In genomic region chr14:71466251-71466650, GRCh38 we compare ENCODE assay signal across 15 cellular contexts.
A peak's percentile ranks its signal among the peaks of the same experiment; 100 is the strongest.
DNase-seq lines count a peak whose midpoint lies in the region; ATAC-seq and TF ChIP-seq lines count a peak whose summit lies in the region.
"Had no signal": no experiment of that assay in that cellular context is flagged by ENCODE, and none has a peak within 500 bp of the region (broad histone marks: within the 10 kb centered on the region; RNA-seq: fewer than 3 reads in every experiment).

No MANE protein-coding gene starts in this region.

- H3K4me1 Mint-ChIP-seq in HFFc6 (ENCODE audit: low read depth) (peaks cover 70% of the 10 kb centered on the region), WTC11 (peaks cover 9% of the 10 kb centered on the region)

- H3K4me3 Mint-ChIP-seq in HFFc6 (peak overlapping the region; percentile 51; the same call in 1 of the 2 replicates), WTC11 (no peak overlapping the region)
- H3K4me3 Mint-ChIP-seq: B cell; CD8-positive, alpha-beta T cell; H9 had no signal

- TF ChIP-seq CTCF in HFFc6 (IDR thresholded peaks at IDR 0.05) (no peak), WTC11 (IDR thresholded peaks at IDR 0.05) (no peak), GM20000 (IDR thresholded peaks at IDR 0.05; ENCODE audit: extremely low read depth, missing control alignments) (no peak)

- H3K27me3 ChIP-seq in adipocyte (replicated peaks; ENCODE audit: control insufficient read depth, insufficient read depth, low read length) (no peaks in the 10 kb centered on the region), layer of hippocampus (ENCODE audit: control insufficient read depth, insufficient read depth, low read length) (no peaks in the 10 kb centered on the region)

- peak overlapping the region; percentile 55 for H3K27ac ChIP-seq in layer of hippocampus (ENCODE audit: low read depth, low read length)

- DNase-seq in HFFc6, result no peak
- DNase-seq in adipocyte (ENCODE audit: low read depth), result no peak
- no peak for DNase-seq in sciatic nerve (ENCODE audit: low spot score)
- DNase-seq in WTC11 (ENCODE audit: low spot score), result no peak
- DNase-seq in H4 (ENCODE audit: low spot score), result no peak
- no peak for DNase-seq in GM20000 (ENCODE audit: low spot score)
- DNase-seq in stimulated activated CD4-positive, alpha-beta T cell treated with anti-CD3 and anti-CD28 coated beads, Interleukin-2, amount 100 ng/mL, for 24 hours, result no peak
- DNase-seq: CD8-positive, alpha-beta T cell; H9; Karpas-422; NCI-H1930; NCI-H510A treated with DMSO at 0.1 percent for 48 hours; SHP77 had no signal

- H3K9me3 ChIP-seq in adipocyte (ENCODE audit: control insufficient read depth, low read length), result no peaks in the 10 kb centered on the region

- CTCF ChIA-PET in WTC11 (lab: Charles Lee), result no interaction called here

- H3K36me3 Mint-ChIP-seq in HFFc6 (ENCODE audit: low read depth), result peaks cover 55% of the 10 kb centered on the region
- peaks cover 24% of the 10 kb centered on the region for H3K36me3 Mint-ChIP-seq in WTC11

- H3K4me3 ChIP-seq in adipocyte (ENCODE audit: low read length), result peak overlapping the region; percentile 67

- intact Hi-C loops in sciatic nerve (cut with DNase I), result no loop called here

- H3K36me3 ChIP-seq in adipocyte (ENCODE audit: control insufficient read depth, insufficient read depth, low read length, severe bottlenecking), result no peaks in the 10 kb centered on the region

- H3K9ac ChIP-seq in adipocyte (ENCODE audit: low read length), result peak overlapping the region; percentile 37

- peaks cover 17% of the 10 kb centered on the region for H3K9me3 Mint-ChIP-seq in HFFc6
- peaks cover 33% of the 10 kb centered on the region for H3K9me3 Mint-ChIP-seq in WTC11

- POLR2A ChIA-PET in WTC11 (lab: Charles Lee), result no interaction called here

- H3K27me3 Mint-ChIP-seq in HFFc6 (ENCODE audit: insufficient read depth), result no peaks in the 10 kb centered on the region; the same call in 1 of the 2 replicates
- H3K27me3 Mint-ChIP-seq in WTC11 (ENCODE audit: low read depth), result no peaks in the 10 kb centered on the region
- H3K27me3 Mint-ChIP-seq: B cell had no signal

- peak; percentile 47 for ATAC-seq in sciatic nerve
- no peak for ATAC-seq in WTC11
- ATAC-seq: CD8-positive, alpha-beta T cell had no signal

- peaks cover 21% of the 10 kb centered on the region for H3K4me1 ChIP-seq in adipocyte (ENCODE audit: control insufficient read depth, insufficient read depth, low read length)

- H3K27ac Mint-ChIP-seq in HFFc6 (peak overlapping the region; percentile 80), WTC11 (no peak overlapping the region)
- H3K27ac Mint-ChIP-seq: B cell; CD8-positive, alpha-beta T cell; H9 had no signal

TF ChIP-seq in WTC11, 78 proteins besides CTCF, POLR2A, EP300 and RAD21:
- TF ChIP-seq ZNF263 (CRISPR knock-in tag; IDR thresholded peaks at IDR 0.05; ENCODE audit: low read depth) (no peak), HMGXB4 (CRISPR knock-in tag; IDR thresholded peaks at IDR 0.05) (no peak), NR3C1 (CRISPR knock-in tag; conservative IDR thresholded peaks at IDR 0.05; ENCODE audit: low read depth) (no peak), IRF2 (CRISPR knock-in tag; IDR thresholded peaks at IDR 0.05; ENCODE audit: borderline replicate concordance, low read depth) (no peak), MAX (CRISPR knock-in tag; IDR thresholded peaks at IDR 0.05) (no peak), MXD4 (CRISPR knock-in tag; IDR thresholded peaks at IDR 0.05; ENCODE audit: borderline replicate concordance) (no peak), SOX15 (CRISPR knock-in tag; IDR thresholded peaks at IDR 0.05) (no peak), GABPB1 (CRISPR knock-in tag; IDR thresholded peaks at IDR 0.05) (no peak), AR (CRISPR knock-in tag; IDR thresholded peaks at IDR 0.05) (no peak), ZNF317 (CRISPR knock-in tag; IDR thresholded peaks at IDR 0.05; ENCODE audit: borderline replicate concordance, low read depth) (no peak), CREM (CRISPR knock-in tag; IDR thresholded peaks at IDR 0.05) (no peak), ZNF396 (CRISPR knock-in tag; IDR thresholded peaks at IDR 0.05; ENCODE audit: borderline replicate concordance) (no peak), USF1 (CRISPR knock-in tag; IDR thresholded peaks at IDR 0.05) (no peak), ZNF532 (CRISPR knock-in tag; IDR thresholded peaks at IDR 0.05; ENCODE audit: borderline replicate concordance) (no peak)
